18 cellular contexts compared by ENCODE assay signal in genomic region chr17:27975146-27976011, GRCh38.
DNase-seq lines count a peak whose midpoint lies in the region; ATAC-seq and TF ChIP-seq lines count a peak whose summit lies in the region.
"Had no signal": no experiment of that assay in that cellular context is flagged by ENCODE, and none has a peak within 500 bp of the region (broad histone marks: within the 10 kb centered on the region; RNA-seq: fewer than 3 reads in every experiment).

No MANE protein-coding gene starts in this region.

- peak overlapping the region; percentile 72 for H2AFZ ChIP-seq in parathyroid adenoma

- H3K27me3 ChIP-seq in body of pancreas (no peaks in the 10 kb centered on the region), parathyroid adenoma (ENCODE audit: control insufficient read depth, insufficient read depth, low read length) (no peaks in the 10 kb centered on the region)
- H3K27me3 ChIP-seq: adrenal gland, stomach had no signal

- TF ChIP-seq POLR2A in body of pancreas (IDR thresholded peaks at IDR 0.05): no peak
- no peak for TF ChIP-seq POLR2A in lower leg skin (IDR thresholded peaks at IDR 0.05)

- H3K27ac ChIP-seq in body of pancreas (peak overlapping the region in 3 of 4 donors; percentile 54 to 59 (median 58)), parathyroid adenoma (no peak overlapping the region)
- H3K27ac ChIP-seq: adrenal gland, heart right ventricle, stomach had no signal

- intact Hi-C loops in body of pancreas (cut with DNase I) (loop anchor here (10.0 kb wide), 1 partner anchor 61 kb away; no protein-coding TSS in a partner anchor), lower leg skin (cut with DNase I; ENCODE audit: low total_unique reads) (no loop called here), left cardiac atrium (cut with DNase I) (no loop called here)

- H3K79me2 ChIP-seq in parathyroid adenoma: no peaks in the 10 kb centered on the region

- no peaks in the 10 kb centered on the region for H3K9me3 ChIP-seq in body of pancreas
- no peaks in the 10 kb centered on the region for H3K9me3 ChIP-seq in parathyroid adenoma (ENCODE audit: control insufficient read depth, low read length)
- H3K9me3 ChIP-seq: adrenal gland, stomach had no signal

- H3K4me1 ChIP-seq in body of pancreas: peaks cover 20% of the 10 kb centered on the region
- no peaks in the 10 kb centered on the region for H3K4me1 ChIP-seq in parathyroid adenoma
- H3K4me1 ChIP-seq: adrenal gland, stomach had no signal

- TF ChIP-seq CTCF in GM10266 (IDR thresholded peaks at IDR 0.05; ENCODE audit: control insufficient read depth, insufficient read depth, low read depth, missing control alignments) (no peak), body of pancreas (IDR thresholded peaks at IDR 0.05) (no peak), parathyroid adenoma (IDR thresholded peaks at IDR 0.05) (no peak), lower leg skin (IDR thresholded peaks at IDR 0.05) (no peak)

- H3K4me2 ChIP-seq in parathyroid adenoma (ENCODE audit: low read length): no peak overlapping the region

- ATAC-seq in body of pancreas (peak; percentile 55), HG03520 (IDR thresholded peaks at IDR 0.05; ENCODE audit: unreplicated experiment) (no peak), left cardiac atrium (no peak)
- ATAC-seq: heart right ventricle, HepG2 had no signal

- DNase-seq in GM10266 (ENCODE audit: extremely low spot score) (peak; percentile 22), NCI-H446 treated with DMSO at 0.1 percent for 48 hours (lab: John Stamatoyannopoulos, UW) (peak; percentile 26), body of pancreas (peak; percentile 43 to 69 (median 52)), lower leg skin (ENCODE audit: low spot score in 2 of 2) (no peak), left cardiac atrium (no peak)
- DNase-seq in activated CD4-positive, alpha-beta T cell treated with anti-CD3 and anti-CD28 coated beads, Interleukin-2, amount 50 U/mL, for 4 hours: no peak
- DNase-seq: activated T-cell treated with anti-CD3 and anti-CD28 coated beads for 4 hours; CD4-positive, alpha-beta T cell; effector CD8-positive, alpha-beta T cell; heart right ventricle; NCI-H2081 treated with DMSO at 0.1 percent for 48 hours; SHP77; stimulated activated CD4-positive, alpha-beta T cell treated with anti-CD3 and anti-CD28 coated beads, Interleukin-4, amount 100 ng/mL, for 1 hour; stomach had no signal

- no peak overlapping the region for H3K9ac ChIP-seq in parathyroid adenoma

- WGBS in body of pancreas, 2 donors: 31 to 39% methylated on average over 6 of the region's 6 CpGs
- WGBS in lower leg skin, 2 donors: 83 to 87% methylated on average over 6 of the region's 6 CpGs

- H3K36me3 ChIP-seq in body of pancreas (replicated peaks in 1 of 2; ENCODE audit: insufficient read depth in 1 of 2, low read depth in 2 of 2) (no peaks in the 10 kb centered on the region), parathyroid adenoma (ENCODE audit: control insufficient read depth, insufficient read depth, low read length) (no peaks in the 10 kb centered on the region)
- H3K36me3 ChIP-seq: adrenal gland, heart right ventricle, stomach had no signal

- H3K4me3 ChIP-seq in body of pancreas (no peak overlapping the region), parathyroid adenoma (ENCODE audit: low read depth, low read length) (no peak overlapping the region), lower leg skin (ENCODE audit: low read depth, poor library complexity, severe bottlenecking) (no peak overlapping the region)
- H3K4me3 ChIP-seq: adrenal gland, heart right ventricle, stomach had no signal

Comparison
In these comparisons a context has a peak if more than half of its experiments do, and no peak if none do; other contexts are left out.
1. DNase-seq: peak in GM10266 (single experiment), NCI-H446 treated with DMSO at 0.1 percent for 48 hours (single experiment) and body of pancreas (4 of 4); none in lower leg skin (0 of 2), activated CD4-positive, alpha-beta T cell treated with anti-CD3 and anti-CD28 coated beads, Interleukin-2, amount 50 U/mL, for 4 hours (0 of 2) and left cardiac atrium (single experiment).